ENCODE assay signal across 6 cellular contexts in the genomic region with DNA sequence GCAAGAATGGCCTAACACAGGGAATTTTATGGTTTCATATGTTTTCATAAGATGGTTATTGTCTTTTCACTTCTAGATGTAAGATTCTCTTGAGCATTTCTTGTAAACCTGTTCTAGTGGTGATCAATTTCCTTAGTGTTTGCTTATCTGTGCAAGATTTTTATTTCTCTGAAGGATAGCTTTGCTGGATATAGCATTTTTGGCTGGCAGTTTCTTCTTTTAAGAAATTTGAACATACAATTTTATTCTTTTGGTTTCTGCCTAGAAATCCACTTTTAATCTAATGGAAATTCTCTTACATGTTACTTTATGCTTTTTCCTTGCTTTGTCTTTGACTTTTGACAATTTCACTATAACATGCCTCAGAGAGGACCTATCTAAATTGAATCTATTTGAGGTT.
"Had no signal": no experiment of that assay in that cellular context is flagged by ENCODE, and none has a peak within 500 bp of the region (broad histone marks: within the 10 kb centered on the region; RNA-seq: fewer than 3 reads in every experiment).

No MANE protein-coding gene starts in this region.

- H3K4me3 ChIP-seq: K562 had no signal

- H3K27ac ChIP-seq: HL-60, KMS-11 had no signal

- DNase-seq: IMR-90, KBM-7, KG1 had no signal
